In the genomic region with DNA sequence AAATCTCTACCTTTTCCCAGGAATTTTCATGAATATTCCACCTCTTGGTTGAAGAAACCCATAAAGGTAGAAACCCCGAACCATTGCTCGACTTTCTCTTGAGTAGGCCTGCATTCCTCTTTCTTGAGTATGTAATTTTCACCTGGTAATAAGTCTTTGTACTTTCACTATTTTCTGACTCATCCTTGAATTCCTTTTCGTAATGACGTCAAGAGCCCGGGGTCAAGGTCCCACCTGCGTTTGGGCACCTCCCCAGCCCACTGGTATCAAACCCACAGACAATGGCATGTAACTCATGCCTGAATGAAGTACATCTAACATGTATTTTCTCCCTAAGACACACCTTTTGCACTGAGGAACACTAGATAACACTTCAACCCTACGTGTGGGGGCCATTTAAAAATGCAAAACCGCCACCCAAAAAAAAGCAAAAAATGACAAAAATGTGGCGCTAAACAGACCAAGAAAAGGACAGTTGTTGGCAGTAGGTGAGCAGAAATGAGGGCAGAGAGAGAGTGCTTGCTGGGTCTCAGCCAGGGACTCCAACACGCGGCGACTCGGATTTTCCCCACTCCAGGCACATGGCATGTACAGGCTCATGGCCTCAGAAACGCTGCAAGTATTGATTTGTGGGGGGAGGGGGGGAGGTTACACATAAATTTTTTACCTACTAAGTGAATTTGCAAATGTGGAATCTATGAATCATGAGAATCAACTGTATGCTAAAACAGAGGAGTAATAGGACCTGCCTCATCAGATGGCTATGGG, we compare ENCODE assay signal across 1 cellular context.
TF ChIP-seq lines count a peak whose summit lies in the region.

No MANE protein-coding gene starts in this region.

TF ChIP-seq in GM12878, 131 proteins besides CTCF, POLR2A, EP300 and RAD21:
- no peak for TF ChIP-seq MEF2A (IDR thresholded peaks at IDR 0.05; ENCODE audit: insufficient read depth, low read depth, low read length)
- TF ChIP-seq, protein P1, sequence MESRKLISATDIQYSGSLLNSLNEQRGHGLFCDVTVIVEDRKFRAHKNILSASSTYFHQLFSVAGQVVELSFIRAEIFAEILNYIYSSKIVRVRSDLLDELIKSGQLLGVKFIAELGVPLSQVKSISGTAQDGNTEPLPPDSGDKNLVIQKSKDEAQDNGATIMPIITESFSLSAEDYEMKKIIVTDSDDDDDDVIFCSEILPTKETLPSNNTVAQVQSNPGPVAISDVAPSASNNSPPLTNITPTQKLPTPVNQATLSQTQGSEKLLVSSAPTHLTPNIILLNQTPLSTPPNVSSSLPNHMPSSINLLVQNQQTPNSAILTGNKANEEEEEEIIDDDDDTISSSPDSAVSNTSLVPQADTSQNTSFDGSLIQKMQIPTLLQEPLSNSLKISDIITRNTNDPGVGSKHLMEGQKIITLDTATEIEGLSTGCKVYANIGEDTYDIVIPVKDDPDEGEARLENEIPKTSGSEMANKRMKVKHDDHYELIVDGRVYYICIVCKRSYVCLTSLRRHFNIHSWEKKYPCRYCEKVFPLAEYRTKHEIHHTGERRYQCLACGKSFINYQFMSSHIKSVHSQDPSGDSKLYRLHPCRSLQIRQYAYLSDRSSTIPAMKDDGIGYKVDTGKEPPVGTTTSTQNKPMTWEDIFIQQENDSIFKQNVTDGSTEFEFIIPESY (IDR thresholded peaks at IDR 0.05), result peak; percentile 69; the same call in 1 of the 2 replicates
- no peak for TF ChIP-seq SKIL (IDR thresholded peaks at IDR 0.05; ENCODE audit: low read depth, poor library complexity, severe bottlenecking)
- TF ChIP-seq HDGF (IDR thresholded peaks at IDR 0.05), result no peak
